In genomic region chr14:58245562-58245961, GRCh38 we compare ENCODE assay signal across 8 cellular contexts. TPM values are rescaled to one million over a fixed set of nuclear protein-coding genes. Genes with fewer than 3 reads are reported as not detected.
DNase-seq lines count a peak whose midpoint lies in the region; ATAC-seq and TF ChIP-seq lines count a peak whose summit lies in the region.

No MANE protein-coding gene starts in this region.

- intact Hi-C loops in PC-9 (cut with micrococcal nuclease; ENCODE audit: unreplicated experiment) (loop anchor here (2.0 to 10.0 kb wide), 2 partner anchors 45 to 141 kb away; partner anchors contain the start of gene ACTR10), esophagus muscularis mucosa (cut with DNase I) (loop anchor here (10.0 kb wide), 1 partner anchor 179 kb away; the partner anchor contains the start of genes KIAA0586 and TIMM9), psoas muscle (cut with DNase I) (loop anchor here in 1 of 2 donors (2.0 to 5.0 kb wide), 2 partner anchors 37 to 53 kb away; partner anchors contain the start of gene ARID4A)

- 5% methylated on average over 3 of the region's 3 CpGs for WGBS in esophagus muscularis mucosa
- WGBS in psoas muscle, 3 donors = 0 to 3% (median 1%) methylated on average over 3 of the region's 3 CpGs

- no peak for TF ChIP-seq EP300 in esophagus muscularis mucosa (IDR thresholded peaks at IDR 0.05)

- CTCF ChIA-PET in PC-9 (lab: Charles Lee) = no interaction called here

- H3K36me3 ChIP-seq in PC-9 (ENCODE audit: low read depth) (peaks cover 21% of the 10 kb centered on the region), esophagus muscularis mucosa (peaks cover 10 to 30% (median 21%) of the 10 kb centered on the region in 4 donors), psoas muscle (ENCODE audit: insufficient read depth in 1 of 2, low read depth in 1 of 2) (peaks cover 3 to 39% of the 10 kb centered on the region in 2 donors)

- peak overlapping the region; percentile 86 for H3K4me2 ChIP-seq in PC-9

- ATAC-seq in psoas muscle = no peak

- peaks cover 24% of the 10 kb centered on the region for H3F3A ChIP-seq in PC-9 (ENCODE audit: insufficient read depth, low read depth)

- TF ChIP-seq CTCF in GM12865 (IDR thresholded peaks at IDR 0.05; ENCODE audit: insufficient read depth, low read depth, low read length, missing control alignments) = no peak
- TF ChIP-seq CTCF in PC-9 (conservative IDR thresholded peaks at IDR 0.05) = no peak
- no peak for TF ChIP-seq CTCF in esophagus muscularis mucosa (IDR thresholded peaks at IDR 0.05)
- no peak for TF ChIP-seq CTCF in psoas muscle (IDR thresholded peaks at IDR 0.05)

- H3K9me3 ChIP-seq in PC-9 (ENCODE audit: insufficient read depth, low read depth) = no peaks in the 10 kb centered on the region
- H3K9me3 ChIP-seq in esophagus muscularis mucosa = no peaks in the 10 kb centered on the region
- H3K9me3 ChIP-seq in psoas muscle = no peaks in the 10 kb centered on the region

- POLR2A ChIA-PET in PC-9 (lab: Charles Lee; ENCODE audit: unreplicated experiment) = no interaction called here

- H3K27me3 ChIP-seq in PC-9 (ENCODE audit: insufficient read depth, low read depth) (no peaks in the 10 kb centered on the region), esophagus muscularis mucosa (no peaks in the 10 kb centered on the region), psoas muscle (ENCODE audit: insufficient read depth in 3 of 3, low read length in 2 of 3) (no peaks in the 10 kb centered on the region)

- H3K27ac ChIP-seq in PC-9 (peak overlapping the region; percentile 97), esophagus muscularis mucosa (replicated peaks in 1 of 4) (peak overlapping the region; percentile 90 to 98 (median 96)), psoas muscle (peak overlapping the region; percentile 98)

- H3K4me1 ChIP-seq in PC-9 (replicated peaks; ENCODE audit: insufficient read depth) = peaks cover 28% of the 10 kb centered on the region
- H3K4me1 ChIP-seq in esophagus muscularis mucosa = peaks cover 26 to 49% (median 35%) of the 10 kb centered on the region in 4 donors
- peaks cover 35% of the 10 kb centered on the region for H3K4me1 ChIP-seq in psoas muscle

- DNase-seq in GM12865 (ENCODE audit: low read depth) (no peak), PC-9 (no peak), esophagus muscularis mucosa (ENCODE audit: extremely low spot score) (no peak), psoas muscle (no peak), NCI-H1105 (lab: John Stamatoyannopoulos, UW) (no peak), superior temporal gyrus (ENCODE audit: extremely low spot score) (no peak), SIG-M5 (lab: John Stamatoyannopoulos, UW) (no peak), iPS-NIHi7 (ENCODE audit: extremely low spot score) (no peak)

- TF ChIP-seq POLR2A in esophagus muscularis mucosa (IDR thresholded peaks at IDR 0.05; ENCODE audit: low read depth) = no peak

- H3K4me3 ChIP-seq in GM12865 (ENCODE audit: low read depth, low read length) (peak overlapping the region; percentile 65), PC-9 (peak overlapping the region; percentile 87), esophagus muscularis mucosa (peak overlapping the region; percentile 72 to 91 (median 86)), psoas muscle (peak overlapping the region; percentile 89)

- H3K9me2 ChIP-seq in PC-9 (ENCODE audit: insufficient read depth) = no peaks in the 10 kb centered on the region

- peak overlapping the region; percentile 89 for H2AFZ ChIP-seq in PC-9

- BruUV-seq in PC-9 (replicated peaks; lab: Mats Ljungman, UMichigan) = no TSS peak

- H3K79me2 ChIP-seq in PC-9 (ENCODE audit: low read depth) = peaks cover 56% of the 10 kb centered on the region

- peaks cover 34% of the 10 kb centered on the region for H4K20me1 ChIP-seq in PC-9 (ENCODE audit: insufficient read depth)

RNA-seq across cellular contexts. Expression of gene PSMA3, which starts 0.9 kb away (rescaled TPM):
- total RNA-seq in PC-9 (2021) = 202 and 277 TPM in 2 replicates
- 10 to 100 TPM; 69.8 to 98.0 (median 84.8) TPM for total RNA-seq in esophagus muscularis mucosa
- total RNA-seq in psoas muscle = 100 to 1,000 TPM; 136 to 238 (median 211) TPM
- 100 to 1,000 TPM; 235 to 466 (median 274) TPM for polyA plus RNA-seq in psoas muscle

RNA-seq across cellular contexts. Expression of gene ACTR10, which starts 45.6 kb away (rescaled TPM):
- total RNA-seq in PC-9 (2021) = 30.4 and 36.3 TPM in 2 replicates
- total RNA-seq in esophagus muscularis mucosa = 10 to 100 TPM; 47.9 to 75.7 (median 60.5) TPM
- 10 to 100 TPM; 41.2 to 67.1 (median 54.0) TPM for total RNA-seq in psoas muscle
- polyA plus RNA-seq in psoas muscle = 10 to 100 TPM; 56.5 to 69.0 (median 61.0) TPM

RNA-seq across cellular contexts. Expression of gene ARID4A, which starts 52.8 kb away (rescaled TPM):
- total RNA-seq in PC-9 (2021) (17.0 and 22.2 TPM in 2 replicates), esophagus muscularis mucosa (10 to 100 TPM; 15.9 to 22.0 (median 17.7) TPM), psoas muscle (10 to 100 TPM in 1 of 4 donors, 1 to 10 TPM in 3; 7.1 to 11.0 (median 8.3) TPM)
- polyA plus RNA-seq in psoas muscle = 1 to 10 TPM; 1.7 to 8.1 (median 3.0) TPM
